In the genomic region with DNA sequence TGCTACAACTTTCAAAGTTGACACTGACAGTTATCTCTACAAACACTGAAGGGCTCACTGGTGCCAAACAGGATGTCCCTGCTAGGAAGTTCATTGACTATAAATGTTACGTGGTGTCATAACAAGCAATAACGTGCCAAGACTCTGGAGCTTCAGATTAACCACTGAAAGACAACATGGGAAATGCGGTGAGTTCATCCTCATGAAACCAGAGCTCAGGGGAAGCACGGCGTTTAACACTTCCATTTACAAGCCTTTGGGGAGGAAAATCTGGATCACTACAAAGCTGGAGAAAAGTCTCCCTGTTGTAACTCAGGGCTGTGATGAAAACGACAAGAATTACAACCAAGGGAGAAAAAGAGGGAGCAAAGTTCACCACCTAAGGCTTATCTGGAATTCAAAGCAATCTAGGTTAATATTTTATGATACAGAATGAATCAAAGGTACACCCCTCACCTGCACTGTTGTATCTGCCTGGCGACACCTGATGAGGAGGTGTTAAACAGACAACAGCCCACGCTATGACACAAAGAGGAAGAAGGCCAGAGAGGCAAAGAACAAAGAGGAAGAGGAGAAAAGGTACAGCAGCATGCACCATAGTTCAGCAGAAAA, we compare ENCODE assay signal across 8 cellular contexts. TPM values are rescaled to one million over a fixed set of nuclear protein-coding genes. Genes with fewer than 3 reads are reported as not detected.
DNase-seq lines count a peak whose midpoint lies in the region; ATAC-seq and TF ChIP-seq lines count a peak whose summit lies in the region.

No MANE protein-coding gene starts in this region.

- peak in 1 of 3 donors; percentile 65 for DNase-seq in CD4-positive, CD25-positive, alpha-beta regulatory T cell
- DNase-seq in NOMO-1 treated with DMSO at 0.1 percent for 48 hours (lab: John Stamatoyannopoulos, UW; ENCODE audit: unreplicated experiment) (peak; percentile 70), fibroblast of mammary gland (ENCODE audit: low read depth) (peak; percentile 76), transverse colon (peak; percentile 64), COLO829 (ENCODE audit: low spot score) (no peak), occipital lobe (lab: John Stamatoyannopoulos, UW) (no peak)

- intact Hi-C loops in transverse colon (cut with DNase I; ENCODE audit: low total_unique reads): loop anchor here (5.0 to 10.0 kb wide), 3 partner anchors 866 to 1096 kb away; a partner anchor contains a TSS

- no peak overlapping the region for H3K4me3 Mint-ChIP-seq in CD4-positive, CD25-positive, alpha-beta regulatory T cell

- no peak for TF ChIP-seq POLR2A in transverse colon (IDR thresholded peaks at IDR 0.05)

- no peak overlapping the region for H3K27ac Mint-ChIP-seq in CD4-positive, CD25-positive, alpha-beta regulatory T cell

- H3K4me1 ChIP-seq in CD4-positive, CD25-positive, alpha-beta regulatory T cell (ENCODE audit: control insufficient read depth, insufficient read depth, low read length, poor library complexity, severe bottlenecking): peaks cover 15% of the 10 kb centered on the region
- peaks cover 17 to 35% (median 25%) of the 10 kb centered on the region in 4 donors for H3K4me1 ChIP-seq in transverse colon

- H3K9me3 ChIP-seq in CD4-positive, CD25-positive, alpha-beta regulatory T cell (ENCODE audit: control insufficient read depth in 2 of 2, low read length in 2 of 2): no peaks in the 10 kb centered on the region
- H3K9me3 ChIP-seq in transverse colon: no peaks in the 10 kb centered on the region

- H3K27me3 ChIP-seq in CD4-positive, CD25-positive, alpha-beta regulatory T cell (ENCODE audit: control insufficient read depth, insufficient read depth, low read length): no peaks in the 10 kb centered on the region
- no peaks in the 10 kb centered on the region for H3K27me3 ChIP-seq in transverse colon

- ATAC-seq in CD4-positive, CD25-positive, alpha-beta regulatory T cell (ENCODE audit: low read depth in 2 of 2): peak; percentile 39 to 50
- ATAC-seq in GM21515 (IDR thresholded peaks at IDR 0.05; ENCODE audit: unreplicated experiment): peak; percentile 42
- ATAC-seq in GM21737 (IDR thresholded peaks at IDR 0.05; ENCODE audit: unreplicated experiment): no peak

- WGBS in transverse colon (ENCODE audit: low coverage in 1 of 2), 2 donors: 13 to 25% methylated on average over 8 of the region's 8 CpGs

- no peak for TF ChIP-seq EP300 in transverse colon (IDR thresholded peaks at IDR 0.05; ENCODE audit: low read depth)

- in situ Hi-C loops in transverse colon (cut with MboI; ENCODE audit: low pct_ligation_motif_present in 1 of 4, low pct_unique_long_range_greater_than_20kb in 1 of 4, low sequenced_read_pairs in 3 of 4): loop anchor here (5.0 to 25.0 kb wide), 7 partner anchors 154 to 1086 kb away; no protein-coding TSS in a partner anchor

- H3K36me3 ChIP-seq in CD4-positive, CD25-positive, alpha-beta regulatory T cell (ENCODE audit: control insufficient read depth, insufficient read depth, low read length): peaks cover 21% of the 10 kb centered on the region
- H3K36me3 ChIP-seq in transverse colon: peaks cover 0 to 5% (median under 1%) of the 10 kb centered on the region in 4 donors

- H3K4me3 ChIP-seq in CD4-positive, CD25-positive, alpha-beta regulatory T cell (ENCODE audit: low read depth, low read length): no peak overlapping the region
- no peak overlapping the region for H3K4me3 ChIP-seq in fibroblast of mammary gland (ENCODE audit: control insufficient read depth, low read depth, low read length)
- peak overlapping the region in 1 of 4 donors; percentile 6 for H3K4me3 ChIP-seq in transverse colon

- peaks cover 10% of the 10 kb centered on the region for H3K36me3 Mint-ChIP-seq in CD4-positive, CD25-positive, alpha-beta regulatory T cell

- TF ChIP-seq CTCF in fibroblast of mammary gland (conservative IDR thresholded peaks at IDR 0.05; ENCODE audit: control insufficient read depth, insufficient read depth, low read depth, low read length): no peak
- TF ChIP-seq CTCF in transverse colon (IDR thresholded peaks at IDR 0.05): no peak

- H3K27me3 Mint-ChIP-seq in CD4-positive, CD25-positive, alpha-beta regulatory T cell: no peaks in the 10 kb centered on the region

- peaks cover 0 to 16% (median 9%) of the 10 kb centered on the region in 4 donors for H3K4me1 Mint-ChIP-seq in CD4-positive, CD25-positive, alpha-beta regulatory T cell

- no peaks in the 10 kb centered on the region for H3K9me3 Mint-ChIP-seq in CD4-positive, CD25-positive, alpha-beta regulatory T cell

- no peak overlapping the region for H3K27ac ChIP-seq in CD4-positive, CD25-positive, alpha-beta regulatory T cell (ENCODE audit: insufficient read depth, low read length, poor library complexity, severe bottlenecking)
- H3K27ac ChIP-seq in transverse colon: peak overlapping the region; percentile 68 to 75 (median 74)

RNA-seq across cellular contexts. Expression of a gene that starts 27.0 kb away (rescaled TPM):
- 14.6 TPM for total RNA-seq in CD4-positive, CD25-positive, alpha-beta regulatory T cell
- polyA plus RNA-seq in CD4-positive, CD25-positive, alpha-beta regulatory T cell: 10 to 100 TPM; 14.5 to 26.3 (median 21.2) TPM
- total RNA-seq in transverse colon: 10 to 100 TPM in 3 of 4 donors, 1 to 10 TPM in 1; 4.9 to 21.3 (median 13.1) TPM
- 24.8 TPM for total RNA-seq in occipital lobe

Comparison
In these comparisons a context has a peak if more than half of its experiments do, and no peak if none do; other contexts are left out.
1. DNase-seq: peak in NOMO-1 treated with DMSO at 0.1 percent for 48 hours (single experiment), fibroblast of mammary gland (single experiment) and transverse colon (single experiment); none in COLO829 (single experiment) and occipital lobe (single experiment).